ENCODE assay signal across 9 cellular contexts in genomic region chr6:150143521-150144293, GRCh38. TPM values are rescaled to one million over a fixed set of nuclear protein-coding genes. Genes with fewer than 3 reads are reported as not detected.
A peak's percentile ranks its signal among the peaks of the same experiment; 100 is the strongest.
DNase-seq lines count a peak whose midpoint lies in the region; ATAC-seq lines count a peak whose summit lies in the region.
"Had no signal": no experiment of that assay in that cellular context is flagged by ENCODE, and none has a peak within 500 bp of the region (broad histone marks: within the 10 kb centered on the region; RNA-seq: fewer than 3 reads in every experiment).

No MANE protein-coding gene starts in this region.

- H3K27ac Mint-ChIP-seq in activated T-helper 17 cell treated with anti-CD3 and anti-CD28 coated beads, Interleukin-2, amount 50 U/mL, for 72 hours, result no peak overlapping the region
- no peak overlapping the region for H3K27ac Mint-ChIP-seq in immature natural killer cell

- no peaks in the 10 kb centered on the region for H3K9me3 ChIP-seq in subcutaneous abdominal adipose tissue (ENCODE audit: control insufficient read depth in 5 of 5, low read length in 5 of 5)

- no peaks in the 10 kb centered on the region for H3K4me1 Mint-ChIP-seq in activated T-helper 17 cell treated with anti-CD3 and anti-CD28 coated beads, Interleukin-2, amount 50 U/mL, for 72 hours
- peaks cover 13 to 15% of the 10 kb centered on the region in 2 donors for H3K4me1 Mint-ChIP-seq in immature natural killer cell

- no peaks in the 10 kb centered on the region for H3K36me3 Mint-ChIP-seq in activated T-helper 17 cell treated with anti-CD3 and anti-CD28 coated beads, Interleukin-2, amount 50 U/mL, for 72 hours (ENCODE audit: low read depth)
- no peaks in the 10 kb centered on the region for H3K36me3 Mint-ChIP-seq in immature natural killer cell

- H3K9ac ChIP-seq in subcutaneous abdominal adipose tissue (ENCODE audit: low read length in 5 of 5), result no peak overlapping the region

- no peaks in the 10 kb centered on the region for H3K9me3 Mint-ChIP-seq in activated T-helper 17 cell treated with anti-CD3 and anti-CD28 coated beads, Interleukin-2, amount 50 U/mL, for 72 hours
- H3K9me3 Mint-ChIP-seq in immature natural killer cell, result peaks cover 0 to 3% (median 0%) of the 10 kb centered on the region in 6 donors

- no peak overlapping the region for H3K27ac ChIP-seq in subcutaneous abdominal adipose tissue (ENCODE audit: low read depth, low read length)

- DNase-seq in DMS79 treated with DMSO at 0.1 percent for 48 hours (lab: John Stamatoyannopoulos, UW), result peak; percentile 20
- no peak for DNase-seq in DMS79 (lab: John Stamatoyannopoulos, UW)
- no peak for DNase-seq in immature natural killer cell
- no peak for DNase-seq in NCI-H2081 treated with DMSO at 0.1 percent for 48 hours (lab: John Stamatoyannopoulos, UW)
- DNase-seq in NCI-H1436 (lab: John Stamatoyannopoulos, UW), result no peak

- no peaks in the 10 kb centered on the region for H3K36me3 ChIP-seq in subcutaneous abdominal adipose tissue (ENCODE audit: control insufficient read depth in 5 of 5, insufficient read depth in 5 of 5, low read length in 5 of 5)

- peaks cover 64% of the 10 kb centered on the region for H3K27me3 Mint-ChIP-seq in activated T-helper 17 cell treated with anti-CD3 and anti-CD28 coated beads, Interleukin-2, amount 50 U/mL, for 72 hours
- H3K27me3 Mint-ChIP-seq in immature natural killer cell (ENCODE audit: low read depth in 3 of 3), result peaks cover 5 to 32% (median 24%) of the 10 kb centered on the region in 3 donors

- H3K4me1 ChIP-seq in subcutaneous abdominal adipose tissue (ENCODE audit: control insufficient read depth in 5 of 5, insufficient read depth in 5 of 5, low read length in 5 of 5), result peaks cover 0 to 22% (median 17%) of the 10 kb centered on the region in 5 donors

- peak overlapping the region in 4 of 5 donors; percentile 48 to 63 (median 54) for H3K4me3 ChIP-seq in subcutaneous abdominal adipose tissue (ENCODE audit: low read depth in 1 of 5, low read length in 5 of 5)

- peaks cover 27 to 56% (median 32%) of the 10 kb centered on the region in 5 donors for H3K27me3 ChIP-seq in subcutaneous abdominal adipose tissue (ENCODE audit: control insufficient read depth in 5 of 5, insufficient read depth in 4 of 5, low read length in 5 of 5)

- ATAC-seq in activated T-helper 17 cell treated with anti-CD3 and anti-CD28 coated beads, Interleukin-2, amount 50 U/mL, for 72 hours (replicated peaks), result no peak
- no peak for ATAC-seq in HG03108 (IDR thresholded peaks at IDR 0.05; ENCODE audit: unreplicated experiment)

- H3K4me3 Mint-ChIP-seq in activated T-helper 17 cell treated with anti-CD3 and anti-CD28 coated beads, Interleukin-2, amount 50 U/mL, for 72 hours, result peak overlapping the region; percentile 38
- H3K4me3 Mint-ChIP-seq in immature natural killer cell, result peak overlapping the region; percentile 51 to 75 (median 65)

RNA-seq across cellular contexts. Expression of gene PPP1R14C, which starts 0.9 kb away (rescaled TPM):
- total RNA-seq in activated T-helper 17 cell treated with anti-CD3 and anti-CD28 coated beads, Interleukin-2, amount 50 U/mL, for 72 hours, result not detected
- under 1 TPM in 1 of 3 donors, not detected in 2; 0.38 TPM for polyA plus RNA-seq in immature natural killer cell
- polyA plus RNA-seq: AG04450 had no signal
